ENCODE assay signal across 35 cellular contexts in genomic region chr15:83554558-83554957, GRCh38.
DNase-seq lines count a peak whose midpoint lies in the region; ATAC-seq, FAIRE-seq and TF ChIP-seq lines count a peak whose summit lies in the region.
"Had no signal": no experiment of that assay in that cellular context is flagged by ENCODE, and none has a peak within 500 bp of the region (broad histone marks: within the 10 kb centered on the region; RNA-seq: fewer than 3 reads in every experiment).

No MANE protein-coding gene starts in this region.

- WGBS in HepG2 (ENCODE audit: low lambda C conversion rate), result 29% methylated on average over 5 of the region's 5 CpGs
- WGBS in right lobe of liver (ENCODE audit: insufficient coverage, low coverage, low lambda C conversion rate, missing lambda C conversion rate), result 70% methylated on average over 5 of the region's 5 CpGs
- 48% methylated on average over 5 of the region's 5 CpGs for WGBS in K562 (ENCODE audit: insufficient coverage, low coverage, missing lambda C conversion rate)

- no peak for TF ChIP-seq EP300 in HepG2 (IDR thresholded peaks at IDR 0.05; ENCODE audit: low read depth in 2 of 2, low read length in 2 of 2)
- no peak for TF ChIP-seq EP300 in HepG2 (CRISPR knock-in tag; IDR thresholded peaks at IDR 0.05; ENCODE audit: borderline replicate concordance)
- TF ChIP-seq EP300 in K562 (IDR thresholded peaks at IDR 0.05; ENCODE audit: low read length), result no peak

- H3K4me1 ChIP-seq in HepG2 (ENCODE audit: insufficient read depth, low read length), result no peaks in the 10 kb centered on the region
- H3K4me1 ChIP-seq in right lobe of liver, result no peaks in the 10 kb centered on the region
- H3K4me1 ChIP-seq in K562 (replicated peaks in 1 of 2; ENCODE audit: control insufficient read depth in 2 of 2, insufficient read depth in 2 of 2, low read length in 2 of 2), result peaks cover 2 to 9% of the 10 kb centered on the region in 2 experiments; a peak in 3 of 5 replicates
- H3K4me1 ChIP-seq: A549, BE2C, BLaER1, Caco-2 had no signal

- TF ChIP-seq RAD21 in HepG2 (CRISPR knock-in tag; IDR thresholded peaks at IDR 0.05) (no peak), K562 (CRISPR knock-in tag; conservative IDR thresholded peaks at IDR 0.05 in 1 of 2, IDR thresholded peaks at IDR 0.05 in 1 of 2) (no peak)

- no peaks in the 10 kb centered on the region for H3K36me3 Mint-ChIP-seq in WTC11
- H3K36me3 Mint-ChIP-seq: CD14-positive monocyte; CD4-positive, alpha-beta memory T cell; CD4-positive, CD25-positive, alpha-beta regulatory T cell; CD8-positive, alpha-beta memory T cell; CD8-positive, alpha-beta T cell had no signal

- H3K27ac ChIP-seq in HepG2 (ENCODE audit: extremely low read length, insufficient read depth, low read length) (no peak overlapping the region), right lobe of liver (no peak overlapping the region), K562 (ENCODE audit: extremely low read depth, low read depth, low read length) (no peak overlapping the region)
- H3K27ac ChIP-seq: 22Rv1; A549; BLaER1; BLaER1 treated with 17β-estradiol and CSF1 and Interleukin-3, amounts not matched to agents 10 nM and 100 nM; C4-2B had no signal

- no peak for FAIRE-seq in HepG2 (lab: Jason Lieb, UNC)
- FAIRE-seq in K562 (lab: Jason Lieb, UNC), result no peak
- FAIRE-seq in GM12892 (lab: Jason Lieb, UNC), result no peak
- FAIRE-seq: A204.1, A549, D721Med had no signal

- H3K4me2 ChIP-seq in HepG2 (ENCODE audit: low read depth, low read length), result no peak overlapping the region
- no peak overlapping the region for H3K4me2 ChIP-seq in K562 (ENCODE audit: insufficient read depth, low read length)
- H3K4me2 ChIP-seq: A549; BLaER1; BLaER1 treated with 17β-estradiol and CSF1 and Interleukin-3, amounts not matched to agents 10 nM and 100 nM had no signal

- ATAC-seq in HepG2, result no peak
- ATAC-seq in right lobe of liver, result no peak
- ATAC-seq in WTC11, result no peak
- ATAC-seq in K562, result no peak
- ATAC-seq: A549; CD8-positive, alpha-beta T cell had no signal

- POLR2A ChIA-PET in HepG2 (lab: Yijun Ruan, JAX), result no interaction called here
- POLR2A ChIA-PET in WTC11 (lab: Charles Lee), result no interaction called here
- POLR2A ChIA-PET in K562 (lab: Yijun Ruan, JAX), result no interaction called here

- H4K20me1 ChIP-seq in HepG2 (ENCODE audit: insufficient read depth, low read length) (no peaks in the 10 kb centered on the region), K562 (replicated peaks; ENCODE audit: control insufficient read depth, insufficient read depth, low read length) (no peaks in the 10 kb centered on the region; the same call in 1 of the 2 replicates)
- H4K20me1 ChIP-seq: BLaER1; BLaER1 treated with 17β-estradiol and CSF1 and Interleukin-3, amounts not matched to agents 10 nM and 100 nM had no signal

- H3K9ac ChIP-seq in HepG2 (ENCODE audit: insufficient read depth, low read depth, low read length), result no peak overlapping the region
- no peak overlapping the region for H3K9ac ChIP-seq in K562 (ENCODE audit: insufficient read depth in 1 of 2, low read depth in 2 of 2, low read length in 2 of 2)
- H3K9ac ChIP-seq: BLaER1; BLaER1 treated with 17β-estradiol and CSF1 and Interleukin-3, amounts not matched to agents 10 nM and 100 nM had no signal

- H3K4me3 Mint-ChIP-seq in WTC11, result no peak overlapping the region
- H3K4me3 Mint-ChIP-seq: B cell; CD14-positive monocyte; CD4-positive, alpha-beta memory T cell; CD4-positive, alpha-beta T cell; CD4-positive, CD25-positive, alpha-beta regulatory T cell; CD8-positive, alpha-beta memory T cell; CD8-positive, alpha-beta T cell had no signal

- peaks cover 0 to 8% of the 10 kb centered on the region in 2 experiments; a peak in 2 of 5 replicates for H3K27me3 ChIP-seq in HepG2 (ENCODE audit: control insufficient read depth in 1 of 2, insufficient read depth in 2 of 2, low read length in 2 of 2)
- H3K27me3 ChIP-seq in right lobe of liver, result no peaks in the 10 kb centered on the region
- no peaks in the 10 kb centered on the region for H3K27me3 ChIP-seq in K562 (ENCODE audit: control insufficient read depth in 2 of 2, insufficient read depth in 2 of 2, low read length in 2 of 2)
- H3K27me3 ChIP-seq: BLaER1; BLaER1 treated with 17β-estradiol and CSF1 and Interleukin-3, amounts not matched to agents 10 nM and 100 nM had no signal

- H2AFZ ChIP-seq in HepG2 (ENCODE audit: low read length) (no peak overlapping the region), K562 (ENCODE audit: low read depth, low read length) (no peak overlapping the region)

- intact Hi-C loops in HepG2 (cut with micrococcal nuclease; ENCODE audit: unreplicated experiment) (no loop called here), right lobe of liver (cut with DNase I) (loop anchor here in 1 of 2 donors (10.0 kb wide), 1 partner anchor 120 kb away; no protein-coding TSS in a partner anchor), K562 (cut with micrococcal nuclease) (no loop called here)

- in situ Hi-C loops in HepG2 (cut with HindIII; ENCODE audit: extremely low pct_ligation_motif_present, low pct_unique_long_range_greater_than_20kb), result loop anchor here (25.0 kb wide), 1 partner anchor 483 kb away; no protein-coding TSS in a partner anchor
- in situ Hi-C loops in K562 (cut with MboI), result loop anchor here (10.0 kb wide), 1 partner anchor 300 kb away; no protein-coding TSS in a partner anchor

- peaks cover 3% of the 10 kb centered on the region; the same call in 1 of the 2 replicates for H3K9me3 Mint-ChIP-seq in WTC11
- H3K9me3 Mint-ChIP-seq: CD4-positive, alpha-beta memory T cell; CD4-positive, alpha-beta T cell; CD8-positive, alpha-beta memory T cell; CD8-positive, alpha-beta T cell had no signal

- peaks cover 6% of the 10 kb centered on the region for H3K4me1 Mint-ChIP-seq in WTC11
- H3K4me1 Mint-ChIP-seq: B cell; CD14-positive monocyte; CD8-positive, alpha-beta memory T cell had no signal

- H3K36me3 ChIP-seq in HepG2 (replicated peaks in 1 of 2; ENCODE audit: control insufficient read depth in 1 of 2, insufficient read depth in 2 of 2, low read length in 2 of 2) (no peaks in the 10 kb centered on the region), right lobe of liver (no peaks in the 10 kb centered on the region), K562 (ENCODE audit: control insufficient read depth, insufficient read depth, low read length) (no peaks in the 10 kb centered on the region)
- H3K36me3 ChIP-seq: BE2C; BLaER1; BLaER1 treated with 17β-estradiol and CSF1 and Interleukin-3, amounts not matched to agents 10 nM and 100 nM had no signal

- CTCF ChIA-PET in HepG2 (lab: Yijun Ruan, JAX; ENCODE audit: low intra/inter-chr PET ratio, low total read pairs) (no interaction called here), WTC11 (lab: Charles Lee) (no interaction called here), K562 (lab: Yijun Ruan, JAX; ENCODE audit: low intra/inter-chr PET ratio) (no interaction called here)

- BruUV-seq in HepG2 (replicated peaks; lab: Mats Ljungman, UMichigan) (no TSS peak), K562 (replicated peaks; lab: Mats Ljungman, UMichigan) (no TSS peak)

- no peaks in the 10 kb centered on the region for H3K9me3 ChIP-seq in HepG2 (ENCODE audit: low read length)
- H3K9me3 ChIP-seq in right lobe of liver, result no peaks in the 10 kb centered on the region
- no peaks in the 10 kb centered on the region for H3K9me3 ChIP-seq in K562 (replicated peaks; ENCODE audit: control insufficient read depth, insufficient read depth, low read depth, low read length)
- H3K9me3 ChIP-seq: A549; BE2C; BLaER1; BLaER1 treated with 17β-estradiol and CSF1 and Interleukin-3, amounts not matched to agents 10 nM and 100 nM; Caco-2 had no signal

- DNase-seq in HepG2 (ENCODE audit: low spot score), result no peak
- no peak for DNase-seq in right lobe of liver
- no peak for DNase-seq in WTC11 (ENCODE audit: low spot score)
- no peak for DNase-seq in K562 (ENCODE audit: extremely low read depth in 1 of 4, low spot score in 3 of 4)
- DNase-seq in OCI-M2 (lab: John Stamatoyannopoulos, UW; ENCODE audit: unreplicated experiment), result no peak
- DNase-seq in GM12892 (ENCODE audit: insufficient read length), result no peak
- DNase-seq: 8988T; ACHN; AML-193; BE2C; C1 segment of cervical spinal cord; Caco-2; Calu3; CD4-positive, alpha-beta memory T cell; CD4-positive, alpha-beta T cell; CD4-positive, CD25-positive, alpha-beta regulatory T cell; CD8-positive, alpha-beta memory T cell; CD8-positive, alpha-beta T cell; COR-L47; DMS 273 treated with DMSO at 0.1 percent for 48 hours; DMS153; DMS53; DMS79; DMS79 treated with DMSO at 0.1 percent for 48 hours; DND-41; EL had no signal

- no peak for TF ChIP-seq POLR2A in HepG2 (IDR thresholded peaks at IDR 0.05; ENCODE audit: insufficient read depth in 1 of 2, low read depth in 2 of 2, low read length in 2 of 2)
- no peak for TF ChIP-seq POLR2A in right lobe of liver (IDR thresholded peaks at IDR 0.05)
- TF ChIP-seq POLR2A in K562 (conservative IDR thresholded peaks at IDR 0.05), result no peak
- no peak for TF ChIP-seq POLR2A in GM12892 (IDR thresholded peaks at IDR 0.05; ENCODE audit: low read depth, low read length)

- H3K9me1 ChIP-seq in K562 (ENCODE audit: control insufficient read depth, insufficient read depth, low read length), result no peaks in the 10 kb centered on the region

- H3K4me3 ChIP-seq in HepG2 (replicated peaks in 1 of 3; ENCODE audit: insufficient read depth in 1 of 3, low read depth in 2 of 3, low read length in 3 of 3) (no peak overlapping the region), right lobe of liver (no peak overlapping the region), K562 (no peak overlapping the region)
- H3K4me3 ChIP-seq: A549; BLaER1; BLaER1 treated with 17β-estradiol and CSF1 and Interleukin-3, amounts not matched to agents 10 nM and 100 nM had no signal

- H3K79me2 ChIP-seq in HepG2 (ENCODE audit: insufficient read depth, low read length), result no peaks in the 10 kb centered on the region
- H3K79me2 ChIP-seq in K562 (ENCODE audit: control insufficient read depth, insufficient read depth, low read length), result peaks cover 5% of the 10 kb centered on the region; the same call in 1 of the 3 replicates

- H3K27me3 Mint-ChIP-seq in WTC11 (ENCODE audit: low read depth), result no peaks in the 10 kb centered on the region

- no peak for TF ChIP-seq CTCF in HepG2 (CRISPR knock-in tag; IDR thresholded peaks at IDR 0.05)
- no peak for TF ChIP-seq CTCF in right lobe of liver (IDR thresholded peaks at IDR 0.05)
- no peak for TF ChIP-seq CTCF in WTC11 (IDR thresholded peaks at IDR 0.05)
- TF ChIP-seq CTCF in K562 (IDR thresholded peaks at IDR 0.05 in 2 of 3, conservative IDR thresholded peaks at IDR 0.05 in 1 of 3; ENCODE audit: insufficient read depth in 2 of 3, low read depth in 1 of 3, low read length in 3 of 3), result no peak

- H3K27ac Mint-ChIP-seq in WTC11, result no peak overlapping the region
- H3K27ac Mint-ChIP-seq: B cell; CD4-positive, alpha-beta memory T cell; CD4-positive, alpha-beta T cell; CD8-positive, alpha-beta memory T cell; CD8-positive, alpha-beta T cell had no signal

TF ChIP-seq in HepG2, 621 proteins besides CTCF, POLR2A, EP300 and RAD21 (continues in another document):
- TF ChIP-seq HOXA9 (CRISPR knock-in tag; IDR thresholded peaks at IDR 0.05; ENCODE audit: borderline replicate concordance), result no peak

TF ChIP-seq in WTC11, 78 proteins besides CTCF, POLR2A, EP300 and RAD21 (continues in another document):
- peak; percentile 84 for TF ChIP-seq ZNF317 (CRISPR knock-in tag; IDR thresholded peaks at IDR 0.05; ENCODE audit: borderline replicate concordance, low read depth)

TF ChIP-seq in K562, 482 proteins besides CTCF, POLR2A, EP300 and RAD21 (continues in another document):
- TF ChIP-seq CBX3 (IDR thresholded peaks at IDR 0.05; ENCODE audit: borderline replicate concordance in 1 of 2, low read length in 2 of 2), result peak in 1 of 2 experiments; percentile 59; a peak in 2 of 3 replicates
